ENCODE assay signal across 20 cellular contexts in the genomic region with DNA sequence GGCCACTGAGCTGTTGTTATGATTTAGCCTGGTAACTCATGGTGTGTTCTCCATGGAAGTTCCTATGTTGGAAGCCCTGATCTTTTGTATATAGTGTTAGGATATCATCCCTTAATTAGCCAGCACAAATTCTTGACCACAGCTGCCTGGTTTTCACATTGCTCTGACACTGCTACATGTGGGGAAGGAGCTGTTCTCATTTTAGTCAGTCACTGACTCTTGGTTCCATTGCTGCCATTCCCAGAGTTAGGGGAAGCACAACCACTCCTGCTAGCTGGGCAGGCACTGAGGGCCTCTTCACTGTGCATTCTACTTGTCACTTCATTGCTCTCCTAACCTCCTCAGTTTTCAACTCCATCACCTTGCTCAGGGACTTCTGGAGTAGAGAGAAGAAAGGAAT.
"Had no signal": no experiment of that assay in that cellular context is flagged by ENCODE, and none has a peak within 500 bp of the region (broad histone marks: within the 10 kb centered on the region; RNA-seq: fewer than 3 reads in every experiment).

No MANE protein-coding gene starts in this region.

- H3K4me3 ChIP-seq: colonic mucosa, lung, right atrium auricular region, skin epidermis had no signal

- H3K27me3 Mint-ChIP-seq: activated B cell treated with CpG ODN at 0.5 μM for 24 hours; activated CD8-positive, alpha-beta T cell treated with anti-CD3 and anti-CD28 coated beads for 36 hours; activated naive CD8-positive, alpha-beta T cell treated with anti-CD3 and anti-CD28 coated beads, Interleukin-2, amount 50 U/mL, for 24 hours; central memory CD8-positive, alpha-beta T cell; progenitor cell of endocrine pancreas; stimulated activated naive CD8-positive, alpha-beta T cell treated with anti-CD3 and anti-CD28 coated beads, Interleukin-15, Interleukin-2, amounts not matched to agents 100 ng/mL and 50 ng/mL, for 24 hours had no signal

- H3K4me1 ChIP-seq: colonic mucosa had no signal

- H3K27me3 ChIP-seq: brain microvascular endothelial cell, colonic mucosa, right atrium auricular region had no signal

- H3K9me3 Mint-ChIP-seq: activated B cell treated with CpG ODN at 0.5 μM for 24 hours; activated CD8-positive, alpha-beta T cell treated with anti-CD3 and anti-CD28 coated beads for 36 hours; activated naive CD4-positive, alpha-beta T cell treated with anti-CD3 and anti-CD28 coated beads for 36 hours; activated naive CD8-positive, alpha-beta T cell treated with anti-CD3 and anti-CD28 coated beads, Interleukin-2, amount 50 U/mL, for 24 hours; activated T-helper 2 cell treated with anti-CD3 and anti-CD28 coated beads, Interferon-gamma antibody, Interleukin-2, Interleukin-4, amounts not matched to agents 10 μg/mL and 5 μg/mL and 100 μg/mL, durations not matched to agents 14 hours and 24 hours and 36 hours; central memory CD8-positive, alpha-beta T cell; neural crest cell had no signal

- FAIRE-seq: keratinocyte had no signal

- H3K36me3 ChIP-seq: brain microvascular endothelial cell, colonic mucosa, right atrium auricular region had no signal

- H3K27ac Mint-ChIP-seq: activated B cell treated with CpG ODN at 0.5 μM for 24 hours; activated CD8-positive, alpha-beta T cell treated with anti-CD3 and anti-CD28 coated beads for 36 hours; activated naive CD4-positive, alpha-beta T cell treated with anti-CD3 and anti-CD28 coated beads for 36 hours; activated naive CD8-positive, alpha-beta T cell treated with anti-CD3 and anti-CD28 coated beads, Interleukin-2, amount 50 U/mL, for 24 hours; activated T-helper 2 cell treated with anti-CD3 and anti-CD28 coated beads, Interferon-gamma antibody, Interleukin-2, Interleukin-4, amounts not matched to agents 10 μg/mL and 5 μg/mL and 100 μg/mL, durations not matched to agents 14 hours and 24 hours and 36 hours; progenitor cell of endocrine pancreas; stimulated activated naive CD8-positive, alpha-beta T cell treated with anti-CD3 and anti-CD28 coated beads, Interleukin-15, Interleukin-2, amounts not matched to agents 100 ng/mL and 50 ng/mL, for 24 hours had no signal

- DNase-seq: activated B cell treated with CpG ODN at 0.5 μM for 24 hours; activated CD4-positive, alpha-beta T cell treated with anti-CD3 and anti-CD28 coated beads for 4 hours; activated CD8-positive, alpha-beta T cell treated with anti-CD3 and anti-CD28 coated beads for 36 hours; activated naive CD4-positive, alpha-beta T cell treated with anti-CD3 and anti-CD28 coated beads for 36 hours; activated naive CD8-positive, alpha-beta T cell treated with anti-CD3 and anti-CD28 coated beads, Interleukin-2, amount 50 U/mL, for 24 hours; activated T-cell treated with anti-CD3 and anti-CD28 coated beads, Interleukin-2, amount 50 U/mL, for 1 hour; anterior cingulate cortex; brain microvascular endothelial cell; colonic mucosa; foreskin melanocyte; trophoblast cell had no signal

- H3K27ac ChIP-seq: brain microvascular endothelial cell, colonic mucosa, right atrium auricular region, skin epidermis had no signal

- H3K9me3 ChIP-seq: colonic mucosa, right atrium auricular region had no signal

- ATAC-seq: activated CD8-positive, alpha-beta T cell treated with anti-CD3 and anti-CD28 coated beads for 36 hours; activated naive CD8-positive, alpha-beta T cell treated with anti-CD3 and anti-CD28 coated beads, Interleukin-2, amount 50 U/mL, for 24 hours had no signal

- H3K4me3 Mint-ChIP-seq: activated B cell treated with CpG ODN at 0.5 μM for 24 hours; activated CD8-positive, alpha-beta T cell treated with anti-CD3 and anti-CD28 coated beads for 36 hours; activated naive CD4-positive, alpha-beta T cell treated with anti-CD3 and anti-CD28 coated beads for 36 hours; activated naive CD8-positive, alpha-beta T cell treated with anti-CD3 and anti-CD28 coated beads, Interleukin-2, amount 50 U/mL, for 24 hours; central memory CD8-positive, alpha-beta T cell; neural crest cell; stimulated activated naive CD8-positive, alpha-beta T cell treated with anti-CD3 and anti-CD28 coated beads, Interleukin-15, Interleukin-2, amounts not matched to agents 100 ng/mL and 50 ng/mL, for 24 hours had no signal
